Comparison of ENCODE assay signal across 16 cellular contexts in the genomic region with DNA sequence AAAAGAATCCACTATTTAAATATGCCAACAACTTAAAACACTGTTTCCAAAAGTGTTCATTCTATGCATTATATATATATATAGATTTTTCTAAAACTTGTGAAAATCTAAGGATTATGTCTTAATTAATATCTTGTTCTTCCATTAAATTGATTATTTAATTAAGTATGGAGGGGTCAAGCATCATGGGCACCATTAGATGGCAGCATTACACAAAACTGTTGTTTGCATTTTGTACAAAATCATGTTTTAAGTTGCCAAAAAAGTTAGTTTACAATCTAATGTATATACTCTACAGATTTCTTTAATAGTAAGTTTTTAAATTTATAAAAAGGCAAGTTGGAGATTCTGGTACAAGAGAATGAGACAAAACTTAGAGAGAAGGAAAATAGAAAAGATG.
A peak's percentile ranks its signal among the peaks of the same experiment; 100 is the strongest.
DNase-seq lines count a peak whose midpoint lies in the region; ATAC-seq, FAIRE-seq and TF ChIP-seq lines count a peak whose summit lies in the region.
"Had no signal": no experiment of that assay in that cellular context is flagged by ENCODE, and none has a peak within 500 bp of the region (broad histone marks: within the 10 kb centered on the region; RNA-seq: fewer than 3 reads in every experiment).

No MANE protein-coding gene starts in this region.

- H2AFZ ChIP-seq in OCI-LY1 (ENCODE audit: low read length) (no peak overlapping the region), endothelial cell of umbilical vein (ENCODE audit: low read depth, low read length) (no peak overlapping the region)

- intact Hi-C loops in endothelial cell of umbilical vein (cut with micrococcal nuclease) = loop anchor here (5.0 to 10.0 kb wide), 2 partner anchors 470 to 563 kb away; a partner anchor contains a TSS

- FAIRE-seq in endothelial cell of umbilical vein (lab: Jason Lieb, UNC) = peak; percentile 47
- FAIRE-seq: GM18507, kidney had no signal

- H4K20me1 ChIP-seq in DOHH2 (ENCODE audit: control insufficient read depth, insufficient read depth, low read depth, low read length) (no peaks in the 10 kb centered on the region), OCI-LY1 (ENCODE audit: insufficient read depth, low read length) (no peaks in the 10 kb centered on the region), endothelial cell of umbilical vein (replicated peaks; ENCODE audit: control insufficient read depth, extremely low read depth, insufficient read depth, low read length) (no peaks in the 10 kb centered on the region)

- no peak overlapping the region for H3K9ac ChIP-seq in OCI-LY1 (ENCODE audit: low read length)
- no peak overlapping the region for H3K9ac ChIP-seq in endothelial cell of umbilical vein (replicated peaks; ENCODE audit: extremely low read depth, insufficient read depth, low read length)

- no peaks in the 10 kb centered on the region for H3K36me3 ChIP-seq in DOHH2 (ENCODE audit: control insufficient read depth, low read length)
- no peaks in the 10 kb centered on the region for H3K36me3 ChIP-seq in OCI-LY1 (ENCODE audit: insufficient read depth, low read length)
- H3K36me3 ChIP-seq in endothelial cell of umbilical vein (ENCODE audit: control insufficient read depth in 2 of 2, extremely low read depth in 1 of 2, insufficient read depth in 2 of 2, low read length in 2 of 2) = no peaks in the 10 kb centered on the region
- H3K36me3 ChIP-seq: esophagus muscularis mucosa had no signal

- H3K9me1 ChIP-seq in endothelial cell of umbilical vein (replicated peaks; ENCODE audit: control insufficient read depth, extremely low read depth, insufficient read depth, low read length) = no peaks in the 10 kb centered on the region

- TF ChIP-seq CTCF in 22Rv1 (IDR thresholded peaks at IDR 0.05) = peak; percentile 39
- peak; percentile 24 for TF ChIP-seq CTCF in DOHH2 (IDR thresholded peaks at IDR 0.05; ENCODE audit: low read depth, low read length, poor library complexity, severe bottlenecking)
- peak; percentile 49 for TF ChIP-seq CTCF in OCI-LY1 (IDR thresholded peaks at IDR 0.05; ENCODE audit: low read length)
- TF ChIP-seq CTCF in endothelial cell of umbilical vein (IDR thresholded peaks at IDR 0.05; ENCODE audit: extremely low read depth in 1 of 2, insufficient read depth in 1 of 2, low read depth in 1 of 2, low read length in 2 of 2) = peak; percentile 21 to 24

- no peaks in the 10 kb centered on the region for H3F3A ChIP-seq in DOHH2 (ENCODE audit: control insufficient read depth, insufficient read depth)
- no peaks in the 10 kb centered on the region for H3F3A ChIP-seq in OCI-LY1 (ENCODE audit: insufficient read depth, low read length)

- no TSS peak for BruUV-seq in endothelial cell of umbilical vein (replicated peaks; lab: Mats Ljungman, UMichigan)

- dilution Hi-C loops in endothelial cell of umbilical vein (cut with MboI; ENCODE audit: extremely low pct_ligation_motif_present, low sequenced_read_pairs) = no loop called here

- H3K9me3 ChIP-seq in DOHH2 (ENCODE audit: control insufficient read depth, insufficient read depth, low read length) (no peaks in the 10 kb centered on the region), OCI-LY1 (ENCODE audit: low read length) (no peaks in the 10 kb centered on the region), endothelial cell of umbilical vein (replicated peaks; ENCODE audit: control insufficient read depth, insufficient read depth, low read length) (no peaks in the 10 kb centered on the region)
- H3K9me3 ChIP-seq: esophagus muscularis mucosa had no signal

- no peak for TF ChIP-seq POLR2A in endothelial cell of umbilical vein (IDR thresholded peaks at IDR 0.05; ENCODE audit: low read depth, low read length)

- H3K4me3 ChIP-seq in DOHH2 (ENCODE audit: low read length) (no peak overlapping the region), OCI-LY1 (ENCODE audit: low read depth, low read length, poor library complexity, severe bottlenecking) (no peak overlapping the region), endothelial cell of umbilical vein (replicated peaks in 1 of 3; ENCODE audit: insufficient read depth in 1 of 3, low read depth in 1 of 3, low read length in 3 of 3) (no peak overlapping the region)
- H3K4me3 ChIP-seq: esophagus muscularis mucosa had no signal

- DNase-seq in endothelial cell of umbilical vein (ENCODE audit: low read depth, low spot score) (peak; percentile 39), middle frontal gyrus (ENCODE audit: extremely low spot score, low spot score) (no peak), pons (ENCODE audit: low spot score) (no peak), NCI-H2227 (lab: John Stamatoyannopoulos, UW; ENCODE audit: unreplicated experiment) (no peak)
- DNase-seq: activated CD8-positive, alpha-beta memory T cell treated with anti-CD3 and anti-CD28 coated beads, Interleukin-2, amount 10 ng/mL, durations not matched to agents 7 days and 5 days; KG1; kidney; NCI-H524; occipital lobe; stimulated activated CD4-positive, alpha-beta T cell treated with anti-CD3 and anti-CD28 coated beads, Interleukin-2, amount 100 ng/mL, for 24 hours had no signal

- H3K9me2 ChIP-seq in DOHH2 (replicated peaks; ENCODE audit: control insufficient read depth, low read length) (no peaks in the 10 kb centered on the region), OCI-LY1 (ENCODE audit: low read depth, low read length) (no peaks in the 10 kb centered on the region)

- H3K4me2 ChIP-seq in DOHH2 (ENCODE audit: low read length) = no peak overlapping the region
- no peak overlapping the region for H3K4me2 ChIP-seq in OCI-LY1 (ENCODE audit: low read length)
- no peak overlapping the region for H3K4me2 ChIP-seq in endothelial cell of umbilical vein (ENCODE audit: insufficient read depth, low read length)

- ATAC-seq in HG03095 (IDR thresholded peaks at IDR 0.05; ENCODE audit: unreplicated experiment) = no peak
- ATAC-seq: activated CD8-positive, alpha-beta memory T cell treated with anti-CD3 and anti-CD28 coated beads, Interleukin-2, amount 10 ng/mL, durations not matched to agents 7 days and 5 days had no signal

- POLR2A ChIA-PET in endothelial cell of umbilical vein (lab: Charles Lee) = no interaction called here

- H3K4me1 ChIP-seq in DOHH2 (ENCODE audit: control insufficient read depth, low read length) = no peaks in the 10 kb centered on the region
- no peaks in the 10 kb centered on the region for H3K4me1 ChIP-seq in OCI-LY1 (ENCODE audit: insufficient read depth, low read length, severe bottlenecking)
- no peaks in the 10 kb centered on the region for H3K4me1 ChIP-seq in endothelial cell of umbilical vein (ENCODE audit: control insufficient read depth, extremely low read depth, insufficient read depth, low read length)
- H3K4me1 ChIP-seq: esophagus muscularis mucosa had no signal

- H3K79me2 ChIP-seq in DOHH2 (ENCODE audit: control insufficient read depth, low read length) (no peaks in the 10 kb centered on the region), OCI-LY1 (ENCODE audit: insufficient read depth, low read length) (no peaks in the 10 kb centered on the region), endothelial cell of umbilical vein (ENCODE audit: control insufficient read depth, insufficient read depth, low read length) (no peaks in the 10 kb centered on the region)

- H3K27me3 ChIP-seq in DOHH2 (ENCODE audit: control insufficient read depth, low read length) (peaks cover 8% of the 10 kb centered on the region), OCI-LY1 (ENCODE audit: insufficient read depth, low read length) (no peaks in the 10 kb centered on the region), endothelial cell of umbilical vein (ENCODE audit: control insufficient read depth in 2 of 2, insufficient read depth in 2 of 2, low read length in 2 of 2) (peaks cover 14% of the 10 kb centered on the region in 2 experiments)
- H3K27me3 ChIP-seq: esophagus muscularis mucosa had no signal

- CTCF ChIA-PET in endothelial cell of umbilical vein (lab: Charles Lee) = interaction anchor here (0.6 to 4.8 kb wide), 13 partner anchors 11 to 1410 kb away, joined by 3 to 50 read pairs (median 5); no protein-coding TSS in a partner anchor

- no peak overlapping the region for H3K27ac ChIP-seq in 22Rv1
- no peak overlapping the region for H3K27ac ChIP-seq in DOHH2 (ENCODE audit: low read depth, low read length)
- H3K27ac ChIP-seq in OCI-LY1 (ENCODE audit: low read depth, low read length, poor library complexity, severe bottlenecking) = no peak overlapping the region
- H3K27ac ChIP-seq in endothelial cell of umbilical vein (ENCODE audit: insufficient read depth, low read depth, low read length) = no peak overlapping the region
- H3K27ac ChIP-seq: esophagus muscularis mucosa had no signal

TF ChIP-seq in endothelial cell of umbilical vein, 7 proteins besides CTCF, POLR2A, EP300 and RAD21:
- no peak for TF ChIP-seq POLR2AphosphoS5 (IDR thresholded peaks at IDR 0.05; ENCODE audit: insufficient read depth, low read depth, low read length)
- no peak for TF ChIP-seq FOS (IDR thresholded peaks at IDR 0.05; ENCODE audit: borderline replicate concordance, insufficient read depth, low read length)
- TF ChIP-seq EZH2 (IDR thresholded peaks at IDR 0.05; ENCODE audit: borderline replicate concordance, low read depth, low read length, severe bottlenecking) = no peak
- TF ChIP-seq, protein P1, sequence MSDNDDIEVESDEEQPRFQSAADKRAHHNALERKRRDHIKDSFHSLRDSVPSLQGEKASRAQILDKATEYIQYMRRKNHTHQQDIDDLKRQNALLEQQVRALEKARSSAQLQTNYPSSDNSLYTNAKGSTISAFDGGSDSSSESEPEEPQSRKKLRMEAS (IDR thresholded peaks at IDR 0.05; ENCODE audit: insufficient read depth, insufficient read length) = no peak
- no peak for TF ChIP-seq GATA2 (IDR thresholded peaks at IDR 0.05; ENCODE audit: insufficient read depth, insufficient read length, low read depth, low read length)
- TF ChIP-seq MYC (IDR thresholded peaks at IDR 0.05; ENCODE audit: low read depth, low read length) = no peak
- TF ChIP-seq JUN (IDR thresholded peaks at IDR 0.05; ENCODE audit: borderline replicate concordance, insufficient read depth, insufficient read length, low read depth) = no peak
